In genomic region chr1:154353460-154353904, GRCh38 we compare ENCODE assay signal across 8 cellular contexts. TPM values are rescaled to one million over a fixed set of nuclear protein-coding genes. Genes with fewer than 3 reads are reported as not detected.
DNase-seq lines count a peak whose midpoint lies in the region; ATAC-seq and TF ChIP-seq lines count a peak whose summit lies in the region.

No MANE protein-coding gene starts in this region.

- H3K4me3 Mint-ChIP-seq in brain, result peak overlapping the region; percentile 79 to 87 (median 85)

- DNase-seq in stimulated activated CD4-positive, alpha-beta T cell treated with anti-CD3 and anti-CD28 coated beads, Interleukin-1b, Interleukin-23, amount 100 ng/mL, for 48 hours, result peak; percentile 43
- no peak for DNase-seq in stimulated activated CD4-positive, alpha-beta T cell treated with anti-CD3 and anti-CD28 coated beads, Interleukin-12 subunit alpha, Interleukin-12 subunit beta, amount 100 ng/mL, for 4 hours
- DNase-seq in NOMO-1 treated with DMSO at 0.1 percent for 48 hours (lab: John Stamatoyannopoulos, UW; ENCODE audit: unreplicated experiment), result peak; percentile 63
- DNase-seq in NCI-H1105 treated with DMSO at 0.1 percent for 48 hours (lab: John Stamatoyannopoulos, UW), result no peak

- ATAC-seq in HG02884 (IDR thresholded peaks at IDR 0.05; ENCODE audit: unreplicated experiment), result no peak

- H3K27me3 Mint-ChIP-seq in brain, result peaks cover 5% of the 10 kb centered on the region

- H3K4me3 ChIP-seq in subcutaneous abdominal adipose tissue (ENCODE audit: low read depth in 1 of 5, low read length in 5 of 5), result peak overlapping the region; percentile 25 to 69 (median 63)

- peak; percentile 2 to 18 for TF ChIP-seq CTCF in brain (conservative IDR thresholded peaks at IDR 0.05)

- H3K36me3 ChIP-seq in subcutaneous abdominal adipose tissue (ENCODE audit: control insufficient read depth in 5 of 5, insufficient read depth in 5 of 5, low read length in 5 of 5), result peaks cover 0 to 13% (median 11%) of the 10 kb centered on the region in 5 donors

- peaks cover 0 to 27% (median 21%) of the 10 kb centered on the region in 5 donors for H3K4me1 ChIP-seq in subcutaneous abdominal adipose tissue (ENCODE audit: control insufficient read depth in 5 of 5, insufficient read depth in 5 of 5, low read length in 5 of 5)

- H3K27ac ChIP-seq in layer of hippocampus (ENCODE audit: low read depth, low read length) (peak overlapping the region; percentile 12), subcutaneous abdominal adipose tissue (ENCODE audit: low read depth, low read length) (no peak overlapping the region)

- peaks cover 12% of the 10 kb centered on the region for H3K36me3 Mint-ChIP-seq in brain

- H3K27me3 ChIP-seq in layer of hippocampus (ENCODE audit: control insufficient read depth, insufficient read depth, low read length) (no peaks in the 10 kb centered on the region), subcutaneous abdominal adipose tissue (ENCODE audit: control insufficient read depth in 5 of 5, insufficient read depth in 4 of 5, low read length in 5 of 5) (no peaks in the 10 kb centered on the region)

- H3K4me1 Mint-ChIP-seq in brain, result peaks cover 30% of the 10 kb centered on the region

- H3K27ac Mint-ChIP-seq in brain, result peak overlapping the region in 3 of 5 experiments; percentile 13 to 82 (median 73)

- peak overlapping the region in 2 of 5 donors; percentile 46 to 64 for H3K9ac ChIP-seq in subcutaneous abdominal adipose tissue (ENCODE audit: low read length in 5 of 5)

- no peaks in the 10 kb centered on the region for H3K9me3 Mint-ChIP-seq in brain

- H3K9me3 ChIP-seq in subcutaneous abdominal adipose tissue (ENCODE audit: control insufficient read depth in 5 of 5, low read length in 5 of 5), result no peaks in the 10 kb centered on the region

RNA-seq across cellular contexts. Expression of gene ATP8B2, which starts 28.2 kb away (rescaled TPM):
- 12.5 TPM for polyA plus RNA-seq in brain (ENCODE audit: insufficient read depth, low read depth, low replicate concordance)

RNA-seq across cellular contexts. Expression of gene AQP10, which starts 32.6 kb away (rescaled TPM):
- polyA plus RNA-seq in brain (ENCODE audit: insufficient read depth, low read depth, low replicate concordance), result not detected

RNA-seq across cellular contexts. Expression of gene IL6R, which starts 51.7 kb away (rescaled TPM):
- polyA plus RNA-seq in brain (ENCODE audit: insufficient read depth, low read depth, low replicate concordance), result 1.4 TPM

Comparison
In these comparisons a context has a peak if more than half of its experiments do, and no peak if none do; other contexts are left out.
1. DNase-seq: peak in stimulated activated CD4-positive, alpha-beta T cell treated with anti-CD3 and anti-CD28 coated beads, Interleukin-1b, Interleukin-23, amount 100 ng/mL, for 48 hours (single experiment) and NOMO-1 treated with DMSO at 0.1 percent for 48 hours (single experiment); none in stimulated activated CD4-positive, alpha-beta T cell treated with anti-CD3 and anti-CD28 coated beads, Interleukin-12 subunit alpha, Interleukin-12 subunit beta, amount 100 ng/mL, for 4 hours (single experiment) and NCI-H1105 treated with DMSO at 0.1 percent for 48 hours (single experiment).